21 cellular contexts compared by ENCODE assay signal in the genomic region with DNA sequence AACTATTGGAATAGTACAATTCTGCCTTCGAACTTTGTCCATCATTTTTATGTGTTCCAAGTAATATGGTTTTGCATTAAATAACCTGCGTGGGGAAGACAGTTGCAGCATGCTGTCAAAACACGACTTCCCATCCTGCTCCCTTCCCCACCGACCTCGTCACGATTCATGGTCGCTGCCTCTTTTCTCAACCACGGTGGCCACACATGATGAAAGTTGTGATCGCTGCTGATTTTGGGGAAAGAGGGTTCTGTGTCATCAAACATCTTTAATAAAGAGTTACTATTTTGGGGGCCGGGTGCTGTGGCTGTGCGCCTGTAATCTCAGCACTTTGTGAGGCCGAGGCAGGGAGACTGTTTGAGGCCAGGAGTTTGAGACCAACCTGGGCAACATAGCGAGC. TPM values are rescaled to one million over a fixed set of nuclear protein-coding genes. Genes with fewer than 3 reads are reported as not detected.
DNase-seq lines count a peak whose midpoint lies in the region; ATAC-seq lines count a peak whose summit lies in the region.
"Had no signal": no experiment of that assay in that cellular context is flagged by ENCODE, and none has a peak within 500 bp of the region (broad histone marks: within the 10 kb centered on the region; RNA-seq: fewer than 3 reads in every experiment).

No MANE protein-coding gene starts in this region.

- ATAC-seq in activated T-cell treated with anti-CD3 and anti-CD28 coated beads, Interleukin-2, amount 50 U/mL, for 72 hours (replicated peaks in 1 of 2) = peak; percentile 33 to 69
- peak; percentile 58 for ATAC-seq in stimulated activated naive CD8-positive, alpha-beta T cell treated with anti-CD3 and anti-CD28 coated beads, Interleukin-15, amount 100 ng/mL, for 72 hours
- no peak for ATAC-seq in stimulated activated naive CD8-positive, alpha-beta T cell treated with anti-CD3 and anti-CD28 coated beads, Interleukin-15, Interleukin-2, amounts not matched to agents 100 U/mL and 50 U/mL, for 24 hours
- ATAC-seq: GM23338 had no signal

- DNase-seq in activated CD4-positive, alpha-beta T cell treated with anti-CD3 and anti-CD28 coated beads, Interleukin-2, amount 50 U/mL, for 48 hours = peak; percentile 4 to 21
- no peak for DNase-seq in activated CD4-positive, alpha-beta T cell treated with anti-CD3 and anti-CD28 coated beads, Interleukin-2, amount 10 ng/mL, durations not matched to agents 7 days and 5 days
- peak; percentile 25 to 50 for DNase-seq in activated T-cell treated with anti-CD3 and anti-CD28 coated beads, Interleukin-2, amount 50 U/mL, for 72 hours
- no peak for DNase-seq in activated T-cell treated with anti-CD3 and anti-CD28 coated beads for 4 hours
- peak in 1 of 2 donors; percentile 29 for DNase-seq in stimulated activated naive CD8-positive, alpha-beta T cell treated with anti-CD3 and anti-CD28 coated beads, Interleukin-15, amount 100 ng/mL, for 72 hours
- DNase-seq in stimulated activated naive CD8-positive, alpha-beta T cell treated with anti-CD3 and anti-CD28 coated beads, Interleukin-15, Interleukin-2, amounts not matched to agents 100 U/mL and 50 U/mL, for 24 hours = no peak
- DNase-seq in NCI-H187 (lab: John Stamatoyannopoulos, UW) = no peak
- no peak for DNase-seq in NCI-H345 treated with DMSO at 0.1 percent for 48 hours (lab: John Stamatoyannopoulos, UW; ENCODE audit: unreplicated experiment)
- DNase-seq: Calu3; CD8-positive, alpha-beta memory T cell; DMS153; Kasumi-1; NCI-H1694; NCI-H2081 treated with DMSO at 0.1 percent for 48 hours; NCI-H2171 treated with DMSO at 0.1 percent for 48 hours; NCI-H446; NCI-H526; OCI-M1 had no signal

- H3K36me3 Mint-ChIP-seq in activated CD4-positive, alpha-beta T cell treated with anti-CD3 and anti-CD28 coated beads, Interleukin-2, amount 10 ng/mL, durations not matched to agents 7 days and 5 days (ENCODE audit: low read depth) = no peaks in the 10 kb centered on the region
- no peaks in the 10 kb centered on the region for H3K36me3 Mint-ChIP-seq in activated T-cell treated with anti-CD3 and anti-CD28 coated beads, Interleukin-2, amount 50 U/mL, for 72 hours (ENCODE audit: insufficient read depth in 2 of 2)

- CTCF ChIA-PET in activated CD4-positive, alpha-beta T cell treated with anti-CD3 and anti-CD28 coated beads, Interleukin-2, amount 10 ng/mL, durations not matched to agents 7 days and 5 days (lab: Charles Lee) = no interaction called here

- no peaks in the 10 kb centered on the region for H3K27me3 Mint-ChIP-seq in activated CD4-positive, alpha-beta T cell treated with anti-CD3 and anti-CD28 coated beads, Interleukin-2, amount 10 ng/mL, durations not matched to agents 7 days and 5 days
- H3K27me3 Mint-ChIP-seq in activated T-cell treated with anti-CD3 and anti-CD28 coated beads, Interleukin-2, amount 50 U/mL, for 72 hours (ENCODE audit: low read depth) = no peaks in the 10 kb centered on the region
- H3K27me3 Mint-ChIP-seq in stimulated activated naive CD8-positive, alpha-beta T cell treated with anti-CD3 and anti-CD28 coated beads, Interleukin-15, amount 100 ng/mL, for 72 hours = no peaks in the 10 kb centered on the region

- no peak overlapping the region for H3K4me3 Mint-ChIP-seq in activated CD4-positive, alpha-beta T cell treated with anti-CD3 and anti-CD28 coated beads, Interleukin-2, amount 10 ng/mL, durations not matched to agents 7 days and 5 days
- H3K4me3 Mint-ChIP-seq in activated T-cell treated with anti-CD3 and anti-CD28 coated beads, Interleukin-2, amount 50 U/mL, for 72 hours = no peak overlapping the region
- no peak overlapping the region for H3K4me3 Mint-ChIP-seq in stimulated activated naive CD8-positive, alpha-beta T cell treated with anti-CD3 and anti-CD28 coated beads, Interleukin-15, amount 100 ng/mL, for 72 hours
- H3K4me3 Mint-ChIP-seq: CD8-positive, alpha-beta memory T cell; GM23338 had no signal

- H3K4me1 Mint-ChIP-seq in activated CD4-positive, alpha-beta T cell treated with anti-CD3 and anti-CD28 coated beads, Interleukin-2, amount 10 ng/mL, durations not matched to agents 7 days and 5 days = peaks cover 11% of the 10 kb centered on the region
- peaks cover 18% of the 10 kb centered on the region for H3K4me1 Mint-ChIP-seq in activated T-cell treated with anti-CD3 and anti-CD28 coated beads, Interleukin-2, amount 50 U/mL, for 72 hours (ENCODE audit: low read depth)
- no peaks in the 10 kb centered on the region for H3K4me1 Mint-ChIP-seq in stimulated activated naive CD8-positive, alpha-beta T cell treated with anti-CD3 and anti-CD28 coated beads, Interleukin-15, amount 100 ng/mL, for 72 hours
- H3K4me1 Mint-ChIP-seq: CD8-positive, alpha-beta memory T cell had no signal

- no peaks in the 10 kb centered on the region for H3K9me3 Mint-ChIP-seq in activated CD4-positive, alpha-beta T cell treated with anti-CD3 and anti-CD28 coated beads, Interleukin-2, amount 10 ng/mL, durations not matched to agents 7 days and 5 days
- no peaks in the 10 kb centered on the region for H3K9me3 Mint-ChIP-seq in activated T-cell treated with anti-CD3 and anti-CD28 coated beads, Interleukin-2, amount 50 U/mL, for 72 hours
- H3K9me3 Mint-ChIP-seq in stimulated activated naive CD8-positive, alpha-beta T cell treated with anti-CD3 and anti-CD28 coated beads, Interleukin-15, amount 100 ng/mL, for 72 hours = no peaks in the 10 kb centered on the region
- H3K9me3 Mint-ChIP-seq: CD8-positive, alpha-beta memory T cell; GM23338 had no signal

- POLR2A ChIA-PET in activated CD4-positive, alpha-beta T cell treated with anti-CD3 and anti-CD28 coated beads, Interleukin-2, amount 10 ng/mL, durations not matched to agents 7 days and 5 days (lab: Charles Lee) = no interaction called here

- H3K27ac Mint-ChIP-seq in activated CD4-positive, alpha-beta T cell treated with anti-CD3 and anti-CD28 coated beads, Interleukin-2, amount 10 ng/mL, durations not matched to agents 7 days and 5 days = no peak overlapping the region
- no peak overlapping the region for H3K27ac Mint-ChIP-seq in activated T-cell treated with anti-CD3 and anti-CD28 coated beads, Interleukin-2, amount 50 U/mL, for 72 hours
- no peak overlapping the region for H3K27ac Mint-ChIP-seq in stimulated activated naive CD8-positive, alpha-beta T cell treated with anti-CD3 and anti-CD28 coated beads, Interleukin-15, amount 100 ng/mL, for 72 hours
- H3K27ac Mint-ChIP-seq: GM23338 had no signal

RNA-seq across cellular contexts. Expression of a gene that starts 4.0 kb away (rescaled TPM):
- total RNA-seq in activated CD4-positive, alpha-beta T cell treated with anti-CD3 and anti-CD28 coated beads, Interleukin-2, amount 10 ng/mL, durations not matched to agents 7 days and 5 days = under 1 TPM; 0.27 to 0.45 TPM
- under 1 TPM in 1 of 2 donors, not detected in 1; 0.28 TPM for total RNA-seq in activated T-cell treated with anti-CD3 and anti-CD28 coated beads, Interleukin-2, amount 50 U/mL, for 72 hours
- total RNA-seq: A172, GM23338, MCF 10A had no signal

Comparison
In these comparisons a context has a peak if more than half of its experiments do, and no peak if none do; other contexts are left out.
1. DNase-seq: peak in activated CD4-positive, alpha-beta T cell treated with anti-CD3 and anti-CD28 coated beads, Interleukin-2, amount 50 U/mL, for 48 hours (2 of 2) and activated T-cell treated with anti-CD3 and anti-CD28 coated beads, Interleukin-2, amount 50 U/mL, for 72 hours (2 of 2); none in activated CD4-positive, alpha-beta T cell treated with anti-CD3 and anti-CD28 coated beads, Interleukin-2, amount 10 ng/mL, durations not matched to agents 7 days and 5 days (single experiment), activated T-cell treated with anti-CD3 and anti-CD28 coated beads for 4 hours (single experiment), stimulated activated naive CD8-positive, alpha-beta T cell treated with anti-CD3 and anti-CD28 coated beads, Interleukin-15, Interleukin-2, amounts not matched to agents 100 U/mL and 50 U/mL, for 24 hours (single experiment), NCI-H187 (0 of 2) and NCI-H345 treated with DMSO at 0.1 percent for 48 hours (single experiment).